6 cellular contexts compared by ENCODE assay signal in the genomic region with DNA sequence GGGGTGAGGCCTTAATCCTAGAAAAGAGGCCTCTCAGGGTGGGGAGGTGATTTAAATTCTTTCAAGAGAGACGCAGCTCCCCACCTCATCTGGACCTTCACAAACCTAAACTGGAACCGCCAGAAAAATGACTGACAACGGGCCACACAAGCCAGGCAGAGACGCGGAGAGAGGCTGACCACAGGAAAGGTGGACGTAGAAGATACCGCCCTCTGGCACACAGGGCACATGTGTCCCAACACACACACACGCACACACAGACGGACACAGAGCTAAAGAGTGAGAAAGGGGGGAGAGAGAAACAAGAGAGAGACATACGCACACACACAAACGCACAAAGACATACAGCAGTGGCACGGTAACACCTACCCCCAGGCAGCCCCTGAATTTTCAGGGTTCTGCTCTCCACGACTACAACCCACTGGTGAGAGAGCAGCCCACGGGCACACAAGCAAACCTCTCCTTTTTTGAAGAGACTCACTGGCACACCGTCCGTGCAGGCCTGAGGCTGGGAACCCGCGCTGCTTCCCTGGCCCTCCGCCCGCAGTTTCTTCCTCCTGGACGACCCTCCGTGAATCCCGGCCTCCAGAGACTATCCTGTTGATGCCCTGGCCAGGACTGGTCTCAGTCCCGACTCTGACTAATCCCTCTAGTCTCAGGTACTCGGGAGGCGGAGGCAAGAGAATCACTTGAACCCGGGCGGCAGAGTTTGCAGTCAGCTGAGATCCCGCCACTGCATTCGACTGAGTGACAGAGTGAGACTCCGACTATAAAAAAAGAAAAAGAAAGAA. TPM values are rescaled to one million over a fixed set of nuclear protein-coding genes. Genes with fewer than 3 reads are reported as not detected.
"Had no signal": no experiment of that assay in that cellular context is flagged by ENCODE, and none has a peak within 500 bp of the region (broad histone marks: within the 10 kb centered on the region; RNA-seq: fewer than 3 reads in every experiment).

No MANE protein-coding gene starts in this region.

RNA-seq across cellular contexts. Expression of gene KCNJ18, which starts 18.7 kb away (rescaled TPM):
- total RNA-seq: activated CD4-positive, alpha-beta T cell treated with anti-CD3 and anti-CD28 coated beads, Interleukin-2, amount 10 ng/mL, durations not matched to agents 24 days and 14 days; activated CD8-positive, alpha-beta memory T cell treated with anti-CD3 and anti-CD28 coated beads for 36 hours; activated CD8-positive, alpha-beta T cell treated with anti-CD3 and anti-CD28 coated beads for 36 hours; aorta; RPMI7951; SJCRH30 had no signal
